Comparison of ENCODE assay signal across 8 cellular contexts in the genomic region with DNA sequence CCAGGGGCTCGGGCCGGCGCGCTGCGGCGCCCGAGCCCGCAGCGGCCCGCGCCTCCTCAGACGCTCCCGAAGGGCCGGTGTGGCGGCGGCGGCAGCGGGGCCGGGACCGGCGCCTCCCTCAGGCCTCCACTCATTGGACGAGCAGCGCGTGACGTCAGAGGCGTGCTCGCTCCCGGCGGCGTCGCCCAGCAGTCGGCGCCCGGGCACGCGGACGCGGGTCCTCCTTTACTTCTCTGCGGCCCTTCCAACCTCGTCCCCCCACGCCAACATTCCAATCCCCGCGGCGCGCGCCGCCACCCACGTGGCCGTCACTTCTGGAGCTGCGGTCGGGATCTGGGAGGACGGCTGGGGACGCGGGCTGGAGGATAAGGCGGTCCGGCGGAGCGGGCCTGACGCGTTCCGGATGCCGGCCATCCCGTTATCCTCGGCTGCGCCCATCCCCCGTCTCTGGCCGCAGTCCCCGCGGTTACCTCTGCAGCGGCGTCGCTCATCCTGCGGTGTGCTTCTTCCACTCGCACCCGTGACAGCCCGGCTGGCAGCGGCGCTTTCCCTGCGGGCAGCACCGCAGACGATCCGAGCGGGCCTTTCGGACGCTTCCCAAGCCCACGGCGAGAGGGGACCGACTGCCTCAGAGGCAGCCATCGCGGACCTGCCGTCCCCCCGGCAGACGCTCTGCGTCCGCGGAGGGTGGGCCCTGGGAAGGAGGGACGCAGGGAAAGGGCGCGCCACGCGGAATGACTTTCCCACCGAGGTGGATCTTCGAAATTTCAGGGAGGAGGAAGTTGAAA. TPM values are rescaled to one million over a fixed set of nuclear protein-coding genes. Genes with fewer than 3 reads are reported as not detected.
DNase-seq lines count a peak whose midpoint lies in the region; ATAC-seq and TF ChIP-seq lines count a peak whose summit lies in the region.

A gene with protein sequence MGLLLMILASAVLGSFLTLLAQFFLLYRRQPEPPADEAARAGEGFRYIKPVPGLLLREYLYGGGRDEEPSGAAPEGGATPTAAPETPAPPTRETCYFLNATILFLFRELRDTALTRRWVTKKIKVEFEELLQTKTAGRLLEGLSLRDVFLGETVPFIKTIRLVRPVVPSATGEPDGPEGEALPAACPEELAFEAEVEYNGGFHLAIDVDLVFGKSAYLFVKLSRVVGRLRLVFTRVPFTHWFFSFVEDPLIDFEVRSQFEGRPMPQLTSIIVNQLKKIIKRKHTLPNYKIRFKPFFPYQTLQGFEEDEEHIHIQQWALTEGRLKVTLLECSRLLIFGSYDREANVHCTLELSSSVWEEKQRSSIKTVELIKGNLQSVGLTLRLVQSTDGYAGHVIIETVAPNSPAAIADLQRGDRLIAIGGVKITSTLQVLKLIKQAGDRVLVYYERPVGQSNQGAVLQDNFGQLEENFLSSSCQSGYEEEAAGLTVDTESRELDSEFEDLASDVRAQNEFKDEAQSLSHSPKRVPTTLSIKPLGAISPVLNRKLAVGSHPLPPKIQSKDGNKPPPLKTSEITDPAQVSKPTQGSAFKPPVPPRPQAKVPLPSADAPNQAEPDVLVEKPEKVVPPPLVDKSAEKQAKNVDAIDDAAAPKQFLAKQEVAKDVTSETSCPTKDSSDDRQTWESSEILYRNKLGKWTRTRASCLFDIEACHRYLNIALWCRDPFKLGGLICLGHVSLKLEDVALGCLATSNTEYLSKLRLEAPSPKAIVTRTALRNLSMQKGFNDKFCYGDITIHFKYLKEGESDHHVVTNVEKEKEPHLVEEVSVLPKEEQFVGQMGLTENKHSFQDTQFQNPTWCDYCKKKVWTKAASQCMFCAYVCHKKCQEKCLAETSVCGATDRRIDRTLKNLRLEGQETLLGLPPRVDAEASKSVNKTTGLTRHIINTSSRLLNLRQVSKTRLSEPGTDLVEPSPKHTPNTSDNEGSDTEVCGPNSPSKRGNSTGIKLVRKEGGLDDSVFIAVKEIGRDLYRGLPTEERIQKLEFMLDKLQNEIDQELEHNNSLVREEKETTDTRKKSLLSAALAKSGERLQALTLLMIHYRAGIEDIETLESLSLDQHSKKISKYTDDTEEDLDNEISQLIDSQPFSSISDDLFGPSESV (minus strand): TSS at position 81 of the 788 bp plus-strand sequence. CDS start 213 bp downstream, outside the sequence.

- DNase-seq in GM12865 (ENCODE audit: low read depth) (peak; percentile 92), NCI-H1105 treated with DMSO at 0.1 percent for 48 hours (lab: John Stamatoyannopoulos, UW) (peak; percentile 74), SW480 (ENCODE audit: low spot score) (peak; percentile 88), Right ventricle myocardium superior (peak; percentile 98), tibial artery (peak; percentile 91 to 95)
- peak; percentile 95 for DNase-seq in activated naive CD8-positive, alpha-beta T cell treated with anti-CD3 and anti-CD28 coated beads, Interleukin-2, amount 50 U/mL, for 24 hours

- no peaks in the 10 kb centered on the region for H3K9me3 Mint-ChIP-seq in activated naive CD8-positive, alpha-beta T cell treated with anti-CD3 and anti-CD28 coated beads, Interleukin-2, amount 50 U/mL, for 24 hours

- H3K27me3 ChIP-seq in parathyroid adenoma (ENCODE audit: control insufficient read depth, insufficient read depth, low read length) (no peaks in the 10 kb centered on the region), tibial artery (peaks cover 0 to 12% of the 10 kb centered on the region in 2 donors)

- H3K4me1 Mint-ChIP-seq in activated naive CD8-positive, alpha-beta T cell treated with anti-CD3 and anti-CD28 coated beads, Interleukin-2, amount 50 U/mL, for 24 hours, result peaks cover 30% of the 10 kb centered on the region

- H3K27ac ChIP-seq in parathyroid adenoma (peak within 1 kb of the TSS; percentile 90), tibial artery (peak within 1 kb of the TSS; percentile 95 to 96)

- H3K4me1 ChIP-seq in parathyroid adenoma (peaks cover 3% of the 10 kb centered on the region), tibial artery (peaks cover 0 to 38% (median 15%) of the 10 kb centered on the region in 4 donors)

- peak within 1 kb of the TSS; percentile 93 for H2AFZ ChIP-seq in parathyroid adenoma

- no peaks in the 10 kb centered on the region for H3K36me3 ChIP-seq in parathyroid adenoma (ENCODE audit: control insufficient read depth, insufficient read depth, low read length)
- no peaks in the 10 kb centered on the region for H3K36me3 ChIP-seq in tibial artery

- peaks cover 32% of the 10 kb centered on the region for H3K79me2 ChIP-seq in parathyroid adenoma

- H3K27me3 Mint-ChIP-seq in activated naive CD8-positive, alpha-beta T cell treated with anti-CD3 and anti-CD28 coated beads, Interleukin-2, amount 50 U/mL, for 24 hours, result peaks cover 24% of the 10 kb centered on the region

- H3K36me3 Mint-ChIP-seq in activated naive CD8-positive, alpha-beta T cell treated with anti-CD3 and anti-CD28 coated beads, Interleukin-2, amount 50 U/mL, for 24 hours (ENCODE audit: low read depth), result peaks cover 8% of the 10 kb centered on the region

- no peak for TF ChIP-seq CTCF in GM12865 (IDR thresholded peaks at IDR 0.05; ENCODE audit: insufficient read depth, low read depth, low read length, missing control alignments)
- no peak for TF ChIP-seq CTCF in parathyroid adenoma (IDR thresholded peaks at IDR 0.05)
- TF ChIP-seq CTCF in tibial artery (IDR thresholded peaks at IDR 0.05), result no peak

- peak within 1 kb of the TSS; percentile 80 for H3K27ac Mint-ChIP-seq in activated naive CD8-positive, alpha-beta T cell treated with anti-CD3 and anti-CD28 coated beads, Interleukin-2, amount 50 U/mL, for 24 hours

- ATAC-seq in HG02642 (IDR thresholded peaks at IDR 0.05; ENCODE audit: poor library complexity, unreplicated experiment) (peak; percentile 91), Right ventricle myocardium superior (ENCODE audit: poor library complexity) (peak; percentile 97)
- peak; percentile 93 for ATAC-seq in activated naive CD8-positive, alpha-beta T cell treated with anti-CD3 and anti-CD28 coated beads, Interleukin-2, amount 50 U/mL, for 24 hours

- H3K9ac ChIP-seq in parathyroid adenoma, result peak within 1 kb of the TSS; percentile 58

- peak within 1 kb of the TSS; percentile 91 for H3K4me3 Mint-ChIP-seq in activated naive CD8-positive, alpha-beta T cell treated with anti-CD3 and anti-CD28 coated beads, Interleukin-2, amount 50 U/mL, for 24 hours

- H3K4me2 ChIP-seq in parathyroid adenoma (ENCODE audit: low read length), result peak within 1 kb of the TSS; percentile 89

- no peaks in the 10 kb centered on the region for H3K9me3 ChIP-seq in parathyroid adenoma (ENCODE audit: control insufficient read depth, low read length)
- H3K9me3 ChIP-seq in tibial artery, result no peaks in the 10 kb centered on the region

- intact Hi-C loops in Right ventricle myocardium superior (cut with DNase I), result no loop called here
- intact Hi-C loops in tibial artery (cut with DNase I; ENCODE audit: low total_unique reads), result loop anchor here (5.0 kb wide), 1 partner anchor 167 kb away; a partner anchor contains a TSS

- H3K4me3 ChIP-seq in GM12865 (ENCODE audit: low read depth, low read length) (peak within 1 kb of the TSS; percentile 80), parathyroid adenoma (ENCODE audit: low read depth, low read length) (peak within 1 kb of the TSS; percentile 79), tibial artery (peak within 1 kb of the TSS; percentile 90 to 91)

RNA-seq across cellular contexts. Expression of the gene that starts here (rescaled TPM):
- total RNA-seq in Right ventricle myocardium superior, result 16.6 TPM

Comparison
In these comparisons a context has a peak if more than half of its experiments do, and no peak if none do; other contexts are left out.
1. Peak in every context shown above with its lines: DNase-seq, ATAC-seq, H3K4me3 ChIP-seq and H3K27ac ChIP-seq.